In genomic region chr10:3071405-3072198, GRCh38 we compare ENCODE assay signal across 9 cellular contexts. TPM values are rescaled to one million over a fixed set of nuclear protein-coding genes. Genes with fewer than 3 reads are reported as not detected.
DNase-seq lines count a peak whose midpoint lies in the region; ATAC-seq and TF ChIP-seq lines count a peak whose summit lies in the region.
"Had no signal": no experiment of that assay in that cellular context is flagged by ENCODE, and none has a peak within 500 bp of the region (broad histone marks: within the 10 kb centered on the region; RNA-seq: fewer than 3 reads in every experiment).

No MANE protein-coding gene starts in this region.

- ATAC-seq in activated B cell treated with CpG ODN at 0.5 μM for 24 hours (ENCODE audit: low read depth): no peak
- peak; percentile 77 for ATAC-seq in stimulated activated naive CD8-positive, alpha-beta T cell treated with anti-CD3 and anti-CD28 coated beads, Interleukin-15, Interleukin-2, amounts not matched to agents 100 U/mL and 50 U/mL, for 24 hours
- ATAC-seq in left colon: no peak

- CTCF ChIA-PET in activated B cell treated with CpG ODN at 0.5 μM for 24 hours (lab: Charles Lee): interaction anchor here (1.2 kb wide), 1 partner anchor 28 kb away, joined by 3 read pairs; no protein-coding TSS in a partner anchor

- POLR2A ChIA-PET in activated B cell treated with CpG ODN at 0.5 μM for 24 hours (lab: Charles Lee): no interaction called here

- no peaks in the 10 kb centered on the region for H3K9me3 Mint-ChIP-seq in activated B cell treated with CpG ODN at 0.5 μM for 24 hours

- no peak for TF ChIP-seq CTCF in activated B cell treated with CpG ODN at 0.5 μM for 24 hours (IDR thresholded peaks at IDR 0.05)

- peak; percentile 47 for DNase-seq in activated T-cell treated with anti-CD3 and anti-CD28 coated beads for 24 hours (ENCODE audit: low read depth)
- no peak for DNase-seq in activated T-cell treated with anti-CD3 and anti-CD28 coated beads, Interleukin-2, amount 50 U/mL, for 1 hour
- DNase-seq in activated B cell treated with CpG ODN at 0.5 μM for 24 hours: no peak
- peak; percentile 35 for DNase-seq in fibroblast of gingiva (ENCODE audit: low read depth)
- DNase-seq in stimulated activated naive CD8-positive, alpha-beta T cell treated with anti-CD3 and anti-CD28 coated beads, Interleukin-15, Interleukin-2, amounts not matched to agents 100 U/mL and 50 U/mL, for 24 hours: peak; percentile 52
- no peak for DNase-seq in DMS114 treated with DMSO at 0.1 percent for 48 hours (lab: John Stamatoyannopoulos, UW; ENCODE audit: unreplicated experiment)
- no peak for DNase-seq in left colon
- no peak for DNase-seq in GOT3 (lab: John Stamatoyannopoulos, UW)
- DNase-seq: NCI-H748 treated with DMSO at 0.1 percent for 48 hours had no signal

- peaks cover 22% of the 10 kb centered on the region for H3K4me1 Mint-ChIP-seq in activated B cell treated with CpG ODN at 0.5 μM for 24 hours

- peak overlapping the region; percentile 25 for H3K4me3 Mint-ChIP-seq in activated B cell treated with CpG ODN at 0.5 μM for 24 hours

- peaks cover 13% of the 10 kb centered on the region for H3K36me3 Mint-ChIP-seq in activated B cell treated with CpG ODN at 0.5 μM for 24 hours (ENCODE audit: low read depth)

- H3K27ac Mint-ChIP-seq in activated B cell treated with CpG ODN at 0.5 μM for 24 hours: no peak overlapping the region

- intact Hi-C loops in activated B cell treated with CpG ODN at 0.5 μM for 24 hours (cut with micrococcal nuclease) (no loop called here), left colon (cut with DNase I, micrococcal nuclease) (no loop called here)

- H3K27me3 Mint-ChIP-seq in activated B cell treated with CpG ODN at 0.5 μM for 24 hours: no peaks in the 10 kb centered on the region

RNA-seq across cellular contexts. Expression of gene PFKP, which starts 4.3 kb away (rescaled TPM):
- total RNA-seq in activated B cell treated with CpG ODN at 0.5 μM for 24 hours (42.8 and 44.7 TPM in 2 replicates), left colon (100 to 1,000 TPM; 104 to 116 TPM)

Comparison
In these comparisons a context has a peak if more than half of its experiments do, and no peak if none do; other contexts are left out.
1. DNase-seq: peak in activated T-cell treated with anti-CD3 and anti-CD28 coated beads for 24 hours (single experiment), fibroblast of gingiva (single experiment) and stimulated activated naive CD8-positive, alpha-beta T cell treated with anti-CD3 and anti-CD28 coated beads, Interleukin-15, Interleukin-2, amounts not matched to agents 100 U/mL and 50 U/mL, for 24 hours (single experiment); none in activated T-cell treated with anti-CD3 and anti-CD28 coated beads, Interleukin-2, amount 50 U/mL, for 1 hour (single experiment), activated B cell treated with CpG ODN at 0.5 μM for 24 hours (single experiment), DMS114 treated with DMSO at 0.1 percent for 48 hours (single experiment), left colon (0 of 2) and GOT3 (single experiment).